Comparison of ENCODE assay signal across 23 cellular contexts in genomic region chr1:226164154-226164553, GRCh38. TPM values are rescaled to one million over a fixed set of nuclear protein-coding genes. Genes with fewer than 3 reads are reported as not detected.
A peak's percentile ranks its signal among the peaks of the same experiment; 100 is the strongest.
DNase-seq lines count a peak whose midpoint lies in the region; ATAC-seq and TF ChIP-seq lines count a peak whose summit lies in the region.
"Had no signal": no experiment of that assay in that cellular context is flagged by ENCODE, and none has a peak within 500 bp of the region (broad histone marks: within the 10 kb centered on the region; RNA-seq: fewer than 3 reads in every experiment).

No MANE protein-coding gene starts in this region.

- H3K27ac ChIP-seq in KMS-11: no peak overlapping the region
- H3K27ac ChIP-seq: 22Rv1; BLaER1 treated with 17β-estradiol and CSF1 and Interleukin-3, amounts not matched to agents 10 nM and 100 nM had no signal

- peaks cover 58% of the 10 kb centered on the region for H3K79me2 ChIP-seq in KMS-11 (ENCODE audit: insufficient read depth, low read depth)

- TF ChIP-seq CTCF in KMS-11 (conservative IDR thresholded peaks at IDR 0.05; ENCODE audit: low read depth, low read length) (no peak), mesothelial cell of epicardium (IDR thresholded peaks at IDR 0.05; ENCODE audit: unreplicated experiment) (no peak)

- H3K4me3 ChIP-seq in KMS-11 (IDR thresholded peaks at IDR 0.05; ENCODE audit: insufficient read depth, low read depth, low read length): no peak overlapping the region
- H3K4me3 ChIP-seq: BLaER1 treated with 17β-estradiol and CSF1 and Interleukin-3, amounts not matched to agents 10 nM and 100 nM; GM23338 had no signal

- H3K27me3 Mint-ChIP-seq in memory B cell: no peaks in the 10 kb centered on the region
- no peaks in the 10 kb centered on the region for H3K27me3 Mint-ChIP-seq in mesothelial cell of epicardium (ENCODE audit: low read depth)
- no peaks in the 10 kb centered on the region for H3K27me3 Mint-ChIP-seq in immature natural killer cell (ENCODE audit: low read depth in 3 of 3)
- H3K27me3 Mint-ChIP-seq: CD4-positive, alpha-beta T cell had no signal

- peaks cover 68% of the 10 kb centered on the region for H3K4me1 ChIP-seq in KMS-11 (ENCODE audit: low read depth, poor library complexity, severe bottlenecking)
- H3K4me1 ChIP-seq: BE2C had no signal

- H3K4me2 ChIP-seq in KMS-11: peak overlapping the region; percentile 0; the same call in 1 of the 2 replicates
- H3K4me2 ChIP-seq: BLaER1 treated with 17β-estradiol and CSF1 and Interleukin-3, amounts not matched to agents 10 nM and 100 nM; GM23338 had no signal

- DNase-seq in NCI-H146 (lab: John Stamatoyannopoulos, UW): peak; percentile 2
- no peak for DNase-seq in NCI-H146 treated with DMSO at 0.1 percent for 48 hours (lab: John Stamatoyannopoulos, UW; ENCODE audit: unreplicated experiment)
- no peak for DNase-seq in memory B cell (ENCODE audit: low spot score in 2 of 2)
- no peak for DNase-seq in mesothelial cell of epicardium (ENCODE audit: low spot score in 2 of 2, unreplicated experiment in 2 of 2)
- no peak for DNase-seq in immature natural killer cell
- DNase-seq in stimulated activated effector memory CD8-positive, alpha-beta T cell treated with anti-CD3 and anti-CD28 coated beads, Interleukin-12 subunit alpha, Interleukin-12 subunit beta, amount 100 ng/mL, for 72 hours (ENCODE audit: low spot score in 2 of 2): no peak
- DNase-seq: BE2C; Calu3; CD4-positive, alpha-beta T cell; COR-L47; DMS53; DMS79 treated with DMSO at 0.1 percent for 48 hours; GF-D8; H9 had no signal

- H3K9me3 Mint-ChIP-seq in memory B cell (no peaks in the 10 kb centered on the region), mesothelial cell of epicardium (no peaks in the 10 kb centered on the region), immature natural killer cell (no peaks in the 10 kb centered on the region)
- H3K9me3 Mint-ChIP-seq in stimulated activated effector memory CD8-positive, alpha-beta T cell treated with anti-CD3 and anti-CD28 coated beads, Interleukin-12 subunit alpha, Interleukin-12 subunit beta, amount 100 ng/mL, for 72 hours: no peaks in the 10 kb centered on the region
- H3K9me3 Mint-ChIP-seq: CD14-positive monocyte; CD4-positive, alpha-beta T cell; GM23338; H9 had no signal

- peaks cover 39% of the 10 kb centered on the region for H3K36me3 Mint-ChIP-seq in memory B cell
- peaks cover 32% of the 10 kb centered on the region for H3K36me3 Mint-ChIP-seq in mesothelial cell of epicardium
- H3K36me3 Mint-ChIP-seq in immature natural killer cell: peaks cover 12 to 27% (median 24%) of the 10 kb centered on the region in 3 donors
- peaks cover 86% of the 10 kb centered on the region for H3K36me3 Mint-ChIP-seq in stimulated activated effector memory CD8-positive, alpha-beta T cell treated with anti-CD3 and anti-CD28 coated beads, Interleukin-12 subunit alpha, Interleukin-12 subunit beta, amount 100 ng/mL, for 72 hours

- H3K4me3 Mint-ChIP-seq in memory B cell: no peak overlapping the region
- H3K4me3 Mint-ChIP-seq in mesothelial cell of epicardium: no peak overlapping the region
- no peak overlapping the region for H3K4me3 Mint-ChIP-seq in immature natural killer cell
- H3K4me3 Mint-ChIP-seq in stimulated activated effector memory CD8-positive, alpha-beta T cell treated with anti-CD3 and anti-CD28 coated beads, Interleukin-12 subunit alpha, Interleukin-12 subunit beta, amount 100 ng/mL, for 72 hours: no peak overlapping the region
- H3K4me3 Mint-ChIP-seq: CD14-positive monocyte; CD4-positive, alpha-beta T cell; GM23338; H9 had no signal

- ATAC-seq in memory B cell (ENCODE audit: low read depth) (no peak), HG02870 (IDR thresholded peaks at IDR 0.05; ENCODE audit: unreplicated experiment) (no peak)
- ATAC-seq in stimulated activated effector memory CD8-positive, alpha-beta T cell treated with anti-CD3 and anti-CD28 coated beads, Interleukin-12 subunit alpha, Interleukin-12 subunit beta, amount 100 ng/mL, for 72 hours: no peak
- ATAC-seq: GM23338, HCT116 had no signal

- H3K27ac Mint-ChIP-seq in memory B cell: peak overlapping the region; percentile 75
- no peak overlapping the region for H3K27ac Mint-ChIP-seq in mesothelial cell of epicardium
- H3K27ac Mint-ChIP-seq in immature natural killer cell: peak overlapping the region in 1 of 6 donors; percentile 18
- no peak overlapping the region for H3K27ac Mint-ChIP-seq in stimulated activated effector memory CD8-positive, alpha-beta T cell treated with anti-CD3 and anti-CD28 coated beads, Interleukin-12 subunit alpha, Interleukin-12 subunit beta, amount 100 ng/mL, for 72 hours
- H3K27ac Mint-ChIP-seq: CD4-positive, alpha-beta T cell; GM23338; H9 had no signal

- no peaks in the 10 kb centered on the region for H3K27me3 ChIP-seq in KMS-11 (ENCODE audit: insufficient read depth, low read depth)
- H3K27me3 ChIP-seq: BE2C; BLaER1 treated with 17β-estradiol and CSF1 and Interleukin-3, amounts not matched to agents 10 nM and 100 nM had no signal

- no peaks in the 10 kb centered on the region; the same call in 1 of the 2 replicates for H4K20me1 ChIP-seq in KMS-11 (ENCODE audit: insufficient read depth)

- H3K9ac ChIP-seq in KMS-11: no peak overlapping the region
- H3K9ac ChIP-seq: BLaER1 treated with 17β-estradiol and CSF1 and Interleukin-3, amounts not matched to agents 10 nM and 100 nM had no signal

- no peak overlapping the region for H2AFZ ChIP-seq in KMS-11 (ENCODE audit: low read depth)
- H2AFZ ChIP-seq: GM23338 had no signal

- H3K4me1 Mint-ChIP-seq in memory B cell (peaks cover 24% of the 10 kb centered on the region), mesothelial cell of epicardium (no peaks in the 10 kb centered on the region), immature natural killer cell (peaks cover 20 to 33% of the 10 kb centered on the region in 2 donors)
- peaks cover 9% of the 10 kb centered on the region for H3K4me1 Mint-ChIP-seq in stimulated activated effector memory CD8-positive, alpha-beta T cell treated with anti-CD3 and anti-CD28 coated beads, Interleukin-12 subunit alpha, Interleukin-12 subunit beta, amount 100 ng/mL, for 72 hours
- H3K4me1 Mint-ChIP-seq: GM23338, H9 had no signal

- H3K36me3 ChIP-seq in KMS-11 (ENCODE audit: insufficient read depth): peaks cover 15% of the 10 kb centered on the region; the same call in 1 of the 2 replicates

RNA-seq across cellular contexts. Expression of gene ACBD3, which starts 22.4 kb away (rescaled TPM):
- 44.7 to 45.8 TPM (median 45.7 TPM) in 3 replicates for total RNA-seq in mesothelial cell of epicardium
- 10 to 100 TPM in 2 of 3 donors, 1 to 10 TPM in 1; 4.8 to 23.2 (median 11.2) TPM for polyA plus RNA-seq in immature natural killer cell

RNA-seq across cellular contexts. Expression of gene MIXL1, which starts 59.3 kb away (rescaled TPM):
- total RNA-seq in mesothelial cell of epicardium: 3.2 to 4.3 TPM (median 3.4 TPM) in 3 replicates
- not detected for polyA plus RNA-seq in immature natural killer cell
- total RNA-seq: Calu3; CD4-positive, alpha-beta T cell; G401; H4 had no signal
- polyA plus RNA-seq: CD14-positive monocyte had no signal
